In genomic region chr17:81659038-81659437, GRCh38 we compare ENCODE assay signal across 1 cellular context.
A peak's percentile ranks its signal among the peaks of the same experiment; 100 is the strongest.
TF ChIP-seq lines count a peak whose summit lies in the region.

No MANE protein-coding gene starts in this region.

TF ChIP-seq in HepG2, 621 proteins besides CTCF, POLR2A, EP300 and RAD21 (continued from another document and continues in another):
- TF ChIP-seq ZBTB40 (IDR thresholded peaks at IDR 0.05) (no peak), ZBTB40 (CRISPR knock-in tag; IDR thresholded peaks at IDR 0.05) (no peak), ZNF501 (CRISPR knock-in tag; IDR thresholded peaks at IDR 0.05) (no peak; the same call in 1 of the 2 replicates), ZNF484 (CRISPR knock-in tag; IDR thresholded peaks at IDR 0.05; ENCODE audit: borderline replicate concordance, low read depth) (no peak), SRSF4 (IDR thresholded peaks at IDR 0.05; ENCODE audit: low read depth, low read length, poor library complexity, severe bottlenecking) (no peak), KLF16 (CRISPR knock-in tag; IDR thresholded peaks at IDR 0.05) (no peak), ZMYM3 (CRISPR knock-in tag; IDR thresholded peaks at IDR 0.05) (peak; percentile 60), ARNT2 (CRISPR knock-in tag; IDR thresholded peaks at IDR 0.05; ENCODE audit: low read depth) (no peak), TRAFD1 (CRISPR knock-in tag; IDR thresholded peaks at IDR 0.05; ENCODE audit: borderline replicate concordance) (no peak), RXRB (CRISPR knock-in tag; IDR thresholded peaks at IDR 0.05; ENCODE audit: borderline replicate concordance) (peak; percentile 43; the same call in 1 of the 2 replicates), SIX4 (CRISPR knock-in tag; IDR thresholded peaks at IDR 0.05) (no peak), ARID4A (CRISPR knock-in tag; IDR thresholded peaks at IDR 0.05; ENCODE audit: borderline replicate concordance) (peak; percentile 23; the same call in 1 of the 2 replicates), NR2F6 (IDR thresholded peaks at IDR 0.05) (no peak), NR2F6 (CRISPR knock-in tag; IDR thresholded peaks at IDR 0.05) (0 out of 2 replicates have a peak, but pooled peaks have one; percentile 27), RCOR2 (CRISPR knock-in tag; IDR thresholded peaks at IDR 0.05) (peak; percentile 34; the same call in 1 of the 2 replicates), EED (CRISPR knock-in tag; IDR thresholded peaks at IDR 0.05) (no peak), ZNF558 (CRISPR knock-in tag; IDR thresholded peaks at IDR 0.05; ENCODE audit: borderline replicate concordance) (no peak), SMARCE1 (IDR thresholded peaks at IDR 0.05; ENCODE audit: borderline replicate concordance) (no peak), MIXL1 (CRISPR knock-in tag; IDR thresholded peaks at IDR 0.05) (peak; percentile 45; the same call in 1 of the 2 replicates), ZNF512 (CRISPR knock-in tag; IDR thresholded peaks at IDR 0.05) (no peak), LRRFIP1 (CRISPR knock-in tag; conservative IDR thresholded peaks at IDR 0.05) (no peak), ZNF318 (CRISPR knock-in tag; IDR thresholded peaks at IDR 0.05) (no peak), SIN3B (IDR thresholded peaks at IDR 0.05; ENCODE audit: low read length) (no peak), IRF2 (CRISPR knock-in tag; IDR thresholded peaks at IDR 0.05) (no peak), JUN (CRISPR knock-in tag; IDR thresholded peaks at IDR 0.05) (no peak), ASH2L (IDR thresholded peaks at IDR 0.05; ENCODE audit: insufficient read length, low read depth, low read length) (peak; percentile 52)
